In genomic region chr14:68376067-68376810, GRCh38 we compare ENCODE assay signal across 1 cellular context.
TF ChIP-seq lines count a peak whose summit lies in the region.

No MANE protein-coding gene starts in this region.

TF ChIP-seq in SK-N-SH, 30 proteins besides CTCF, POLR2A, EP300 and RAD21 (continued from another document):
- TF ChIP-seq, protein P1, sequence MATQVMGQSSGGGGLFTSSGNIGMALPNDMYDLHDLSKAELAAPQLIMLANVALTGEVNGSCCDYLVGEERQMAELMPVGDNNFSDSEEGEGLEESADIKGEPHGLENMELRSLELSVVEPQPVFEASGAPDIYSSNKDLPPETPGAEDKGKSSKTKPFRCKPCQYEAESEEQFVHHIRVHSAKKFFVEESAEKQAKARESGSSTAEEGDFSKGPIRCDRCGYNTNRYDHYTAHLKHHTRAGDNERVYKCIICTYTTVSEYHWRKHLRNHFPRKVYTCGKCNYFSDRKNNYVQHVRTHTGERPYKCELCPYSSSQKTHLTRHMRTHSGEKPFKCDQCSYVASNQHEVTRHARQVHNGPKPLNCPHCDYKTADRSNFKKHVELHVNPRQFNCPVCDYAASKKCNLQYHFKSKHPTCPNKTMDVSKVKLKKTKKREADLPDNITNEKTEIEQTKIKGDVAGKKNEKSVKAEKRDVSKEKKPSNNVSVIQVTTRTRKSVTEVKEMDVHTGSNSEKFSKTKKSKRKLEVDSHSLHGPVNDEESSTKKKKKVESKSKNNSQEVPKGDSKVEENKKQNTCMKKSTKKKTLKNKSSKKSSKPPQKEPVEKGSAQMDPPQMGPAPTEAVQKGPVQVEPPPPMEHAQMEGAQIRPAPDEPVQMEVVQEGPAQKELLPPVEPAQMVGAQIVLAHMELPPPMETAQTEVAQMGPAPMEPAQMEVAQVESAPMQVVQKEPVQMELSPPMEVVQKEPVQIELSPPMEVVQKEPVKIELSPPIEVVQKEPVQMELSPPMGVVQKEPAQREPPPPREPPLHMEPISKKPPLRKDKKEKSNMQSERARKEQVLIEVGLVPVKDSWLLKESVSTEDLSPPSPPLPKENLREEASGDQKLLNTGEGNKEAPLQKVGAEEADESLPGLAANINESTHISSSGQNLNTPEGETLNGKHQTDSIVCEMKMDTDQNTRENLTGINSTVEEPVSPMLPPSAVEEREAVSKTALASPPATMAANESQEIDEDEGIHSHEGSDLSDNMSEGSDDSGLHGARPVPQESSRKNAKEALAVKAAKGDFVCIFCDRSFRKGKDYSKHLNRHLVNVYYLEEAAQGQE (IDR thresholded peaks at IDR 0.05; ENCODE audit: low read depth, low read length) = no peak
- TF ChIP-seq NRF1 (IDR thresholded peaks at IDR 0.05; ENCODE audit: low read depth, low read length) (no peak), GABPA (IDR thresholded peaks at IDR 0.05; ENCODE audit: low read depth) (0 out of 2 replicates have a peak, but pooled peaks have one; percentile 25), TEAD4 (IDR thresholded peaks at IDR 0.05; ENCODE audit: borderline replicate concordance, insufficient read depth) (no peak), YY1 (IDR thresholded peaks at IDR 0.05; ENCODE audit: low read depth) (no peak), NFIC (IDR thresholded peaks at IDR 0.05; ENCODE audit: borderline replicate concordance) (peak; percentile 43; the same call in 1 of the 2 replicates), SMC3 (IDR thresholded peaks at IDR 0.05; ENCODE audit: low read depth, low read length) (no peak), RCOR1 (IDR thresholded peaks at IDR 0.05; ENCODE audit: low read length) (no peak), GATA2 (CRISPR knock-in tag; IDR thresholded peaks at IDR 0.05) (no peak)
- TF ChIP-seq, protein P2, sequence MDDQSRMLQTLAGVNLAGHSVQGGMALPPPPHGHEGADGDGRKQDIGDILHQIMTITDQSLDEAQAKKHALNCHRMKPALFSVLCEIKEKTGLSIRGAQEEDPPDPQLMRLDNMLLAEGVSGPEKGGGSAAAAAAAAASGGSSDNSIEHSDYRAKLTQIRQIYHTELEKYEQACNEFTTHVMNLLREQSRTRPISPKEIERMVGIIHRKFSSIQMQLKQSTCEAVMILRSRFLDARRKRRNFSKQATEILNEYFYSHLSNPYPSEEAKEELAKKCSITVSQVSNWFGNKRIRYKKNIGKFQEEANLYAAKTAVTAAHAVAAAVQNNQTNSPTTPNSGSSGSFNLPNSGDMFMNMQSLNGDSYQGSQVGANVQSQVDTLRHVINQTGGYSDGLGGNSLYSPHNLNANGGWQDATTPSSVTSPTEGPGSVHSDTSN (IDR thresholded peaks at IDR 0.05) = peak; percentile 22; the same call in 1 of the 2 replicates
- TF ChIP-seq, protein P3, sequence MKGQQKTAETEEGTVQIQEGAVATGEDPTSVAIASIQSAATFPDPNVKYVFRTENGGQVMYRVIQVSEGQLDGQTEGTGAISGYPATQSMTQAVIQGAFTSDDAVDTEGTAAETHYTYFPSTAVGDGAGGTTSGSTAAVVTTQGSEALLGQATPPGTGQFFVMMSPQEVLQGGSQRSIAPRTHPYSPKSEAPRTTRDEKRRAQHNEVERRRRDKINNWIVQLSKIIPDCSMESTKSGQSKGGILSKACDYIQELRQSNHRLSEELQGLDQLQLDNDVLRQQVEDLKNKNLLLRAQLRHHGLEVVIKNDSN (IDR thresholded peaks at IDR 0.05; ENCODE audit: borderline replicate concordance, low read depth) = no peak
- TF ChIP-seq, protein P4, sequence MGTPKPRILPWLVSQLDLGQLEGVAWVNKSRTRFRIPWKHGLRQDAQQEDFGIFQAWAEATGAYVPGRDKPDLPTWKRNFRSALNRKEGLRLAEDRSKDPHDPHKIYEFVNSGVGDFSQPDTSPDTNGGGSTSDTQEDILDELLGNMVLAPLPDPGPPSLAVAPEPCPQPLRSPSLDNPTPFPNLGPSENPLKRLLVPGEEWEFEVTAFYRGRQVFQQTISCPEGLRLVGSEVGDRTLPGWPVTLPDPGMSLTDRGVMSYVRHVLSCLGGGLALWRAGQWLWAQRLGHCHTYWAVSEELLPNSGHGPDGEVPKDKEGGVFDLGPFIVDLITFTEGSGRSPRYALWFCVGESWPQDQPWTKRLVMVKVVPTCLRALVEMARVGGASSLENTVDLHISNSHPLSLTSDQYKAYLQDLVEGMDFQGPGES (IDR thresholded peaks at IDR 0.05; ENCODE audit: low read depth, low read length) = no peak
